In the genomic region with DNA sequence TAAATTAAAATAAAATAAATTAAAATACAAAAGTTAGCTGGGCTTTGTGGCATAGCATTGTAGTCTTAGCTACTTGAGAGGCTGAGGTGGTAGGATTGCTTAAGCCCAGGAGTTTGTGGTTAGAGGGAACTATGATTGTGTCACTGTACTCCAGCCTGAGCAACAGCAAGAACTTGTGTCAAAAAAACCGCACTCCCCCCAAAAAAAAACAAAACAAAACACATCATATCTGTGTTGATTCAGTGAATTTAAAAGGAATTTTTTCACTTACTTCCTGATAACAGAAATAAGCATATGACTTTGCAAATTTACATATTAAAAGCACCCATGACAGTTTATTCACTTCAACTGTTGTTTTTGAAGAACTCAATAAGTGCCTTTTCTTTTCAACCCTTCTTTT, we compare ENCODE assay signal across 1 cellular context.
A peak's percentile ranks its signal among the peaks of the same experiment; 100 is the strongest.
TF ChIP-seq lines count a peak whose summit lies in the region.

No MANE protein-coding gene starts in this region.

TF ChIP-seq in K562, 482 proteins besides CTCF, POLR2A, EP300 and RAD21 (continued from another document and continues in another):
- no peak for TF ChIP-seq PPARD (CRISPR knock-in tag; IDR thresholded peaks at IDR 0.05)
- TF ChIP-seq, protein P1, sequence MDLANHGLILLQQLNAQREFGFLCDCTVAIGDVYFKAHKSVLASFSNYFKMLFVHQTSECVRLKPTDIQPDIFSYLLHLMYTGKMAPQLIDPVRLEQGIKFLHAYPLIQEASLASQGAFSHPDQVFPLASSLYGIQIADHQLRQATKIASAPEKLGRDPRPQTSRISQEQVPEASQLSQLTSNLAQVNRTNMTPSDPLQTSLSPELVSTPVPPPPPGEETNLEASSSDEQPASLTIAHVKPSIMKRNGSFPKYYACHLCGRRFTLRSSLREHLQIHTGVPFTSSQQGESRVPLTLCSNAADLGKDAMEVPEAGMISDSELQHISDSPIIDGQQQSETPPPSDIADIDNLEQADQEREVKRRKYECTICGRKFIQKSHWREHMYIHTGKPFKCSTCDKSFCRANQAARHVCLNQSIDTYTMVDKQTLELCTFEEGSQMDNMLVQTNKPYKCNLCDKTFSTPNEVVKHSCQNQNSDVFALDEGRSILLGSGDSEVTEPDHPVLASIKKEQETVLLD (IDR thresholded peaks at IDR 0.05) = no peak
- TF ChIP-seq SUPT5H (IDR thresholded peaks at IDR 0.05) = no peak
- TF ChIP-seq ZNF282 (CRISPR knock-in tag; IDR thresholded peaks at IDR 0.05) = no peak
- no peak for TF ChIP-seq ZNF584 (CRISPR knock-in tag; IDR thresholded peaks at IDR 0.05; ENCODE audit: low read depth)
- peak; percentile 34; the same call in 1 of the 2 replicates for TF ChIP-seq ARID1B (IDR thresholded peaks at IDR 0.05)
- no peak for TF ChIP-seq MTF1 (CRISPR knock-in tag; IDR thresholded peaks at IDR 0.05; ENCODE audit: borderline replicate concordance)
- no peak for TF ChIP-seq SMARCA4 (IDR thresholded peaks at IDR 0.05)
- no peak for TF ChIP-seq CHD2 (IDR thresholded peaks at IDR 0.05; ENCODE audit: low read depth, low read length)
- no peak for TF ChIP-seq ZNF707 (CRISPR knock-in tag; conservative IDR thresholded peaks at IDR 0.05)
- no peak for TF ChIP-seq ILF3 (IDR thresholded peaks at IDR 0.05; ENCODE audit: borderline replicate concordance)
- TF ChIP-seq DIDO1 (tag; IDR thresholded peaks at IDR 0.05; ENCODE audit: low read depth) = no peak
- TF ChIP-seq ZNF253 (CRISPR knock-in tag; conservative IDR thresholded peaks at IDR 0.05) = no peak
- TF ChIP-seq, protein P2, sequence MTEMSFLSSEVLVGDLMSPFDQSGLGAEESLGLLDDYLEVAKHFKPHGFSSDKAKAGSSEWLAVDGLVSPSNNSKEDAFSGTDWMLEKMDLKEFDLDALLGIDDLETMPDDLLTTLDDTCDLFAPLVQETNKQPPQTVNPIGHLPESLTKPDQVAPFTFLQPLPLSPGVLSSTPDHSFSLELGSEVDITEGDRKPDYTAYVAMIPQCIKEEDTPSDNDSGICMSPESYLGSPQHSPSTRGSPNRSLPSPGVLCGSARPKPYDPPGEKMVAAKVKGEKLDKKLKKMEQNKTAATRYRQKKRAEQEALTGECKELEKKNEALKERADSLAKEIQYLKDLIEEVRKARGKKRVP (CRISPR knock-in tag; IDR thresholded peaks at IDR 0.05) = no peak
- no peak for TF ChIP-seq RBM14 (IDR thresholded peaks at IDR 0.05; ENCODE audit: borderline replicate concordance, insufficient read depth, low read depth, low read length)
- TF ChIP-seq POLR2H (tag; IDR thresholded peaks at IDR 0.05; ENCODE audit: low read depth) = no peak
- no peak for TF ChIP-seq ZBTB8A (IDR thresholded peaks at IDR 0.05; ENCODE audit: partially characterized antibody)
- TF ChIP-seq ZNF217 (CRISPR knock-in tag; IDR thresholded peaks at IDR 0.05) = no peak
- TF ChIP-seq, protein P3, sequence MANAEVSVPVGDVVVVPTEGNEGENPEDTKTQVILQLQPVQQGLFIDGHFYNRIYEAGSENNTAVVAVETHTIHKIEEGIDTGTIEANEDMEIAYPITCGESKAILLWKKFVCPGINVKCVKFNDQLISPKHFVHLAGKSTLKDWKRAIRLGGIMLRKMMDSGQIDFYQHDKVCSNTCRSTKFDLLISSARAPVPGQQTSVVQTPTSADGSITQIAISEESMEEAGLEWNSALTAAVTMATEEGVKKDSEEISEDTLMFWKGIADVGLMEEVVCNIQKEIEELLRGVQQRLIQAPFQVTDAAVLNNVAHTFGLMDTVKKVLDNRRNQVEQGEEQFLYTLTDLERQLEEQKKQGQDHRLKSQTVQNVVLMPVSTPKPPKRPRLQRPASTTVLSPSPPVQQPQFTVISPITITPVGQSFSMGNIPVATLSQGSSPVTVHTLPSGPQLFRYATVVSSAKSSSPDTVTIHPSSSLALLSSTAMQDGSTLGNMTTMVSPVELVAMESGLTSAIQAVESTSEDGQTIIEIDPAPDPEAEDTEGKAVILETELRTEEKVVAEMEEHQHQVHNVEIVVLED (CRISPR knock-in tag; IDR thresholded peaks at IDR 0.05) = no peak
- peak; percentile 19; the same call in 1 of the 2 replicates for TF ChIP-seq NCOR1 (IDR thresholded peaks at IDR 0.05)
- TF ChIP-seq PCBP1 (IDR thresholded peaks at IDR 0.05; ENCODE audit: low read depth, low read length, poor library complexity, severe bottlenecking) = no peak
- TF ChIP-seq, protein P4, sequence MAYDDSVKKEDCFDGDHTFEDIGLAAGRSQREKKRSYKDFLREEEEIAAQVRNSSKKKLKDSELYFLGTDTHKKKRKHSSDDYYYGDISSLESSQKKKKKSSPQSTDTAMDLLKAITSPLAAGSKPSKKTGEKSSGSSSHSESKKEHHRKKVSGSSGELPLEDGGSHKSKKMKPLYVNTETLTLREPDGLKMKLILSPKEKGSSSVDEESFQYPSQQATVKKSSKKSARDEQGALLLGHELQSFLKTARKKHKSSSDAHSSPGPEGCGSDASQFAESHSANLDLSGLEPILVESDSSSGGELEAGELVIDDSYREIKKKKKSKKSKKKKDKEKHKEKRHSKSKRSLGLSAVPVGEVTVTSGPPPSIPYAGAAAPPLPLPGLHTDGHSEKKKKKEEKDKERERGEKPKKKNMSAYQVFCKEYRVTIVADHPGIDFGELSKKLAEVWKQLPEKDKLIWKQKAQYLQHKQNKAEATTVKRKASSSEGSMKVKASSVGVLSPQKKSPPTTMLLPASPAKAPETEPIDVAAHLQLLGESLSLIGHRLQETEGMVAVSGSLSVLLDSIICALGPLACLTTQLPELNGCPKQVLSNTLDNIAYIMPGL (CRISPR knock-in tag; IDR thresholded peaks at IDR 0.05) = no peak
- TF ChIP-seq, protein P5, sequence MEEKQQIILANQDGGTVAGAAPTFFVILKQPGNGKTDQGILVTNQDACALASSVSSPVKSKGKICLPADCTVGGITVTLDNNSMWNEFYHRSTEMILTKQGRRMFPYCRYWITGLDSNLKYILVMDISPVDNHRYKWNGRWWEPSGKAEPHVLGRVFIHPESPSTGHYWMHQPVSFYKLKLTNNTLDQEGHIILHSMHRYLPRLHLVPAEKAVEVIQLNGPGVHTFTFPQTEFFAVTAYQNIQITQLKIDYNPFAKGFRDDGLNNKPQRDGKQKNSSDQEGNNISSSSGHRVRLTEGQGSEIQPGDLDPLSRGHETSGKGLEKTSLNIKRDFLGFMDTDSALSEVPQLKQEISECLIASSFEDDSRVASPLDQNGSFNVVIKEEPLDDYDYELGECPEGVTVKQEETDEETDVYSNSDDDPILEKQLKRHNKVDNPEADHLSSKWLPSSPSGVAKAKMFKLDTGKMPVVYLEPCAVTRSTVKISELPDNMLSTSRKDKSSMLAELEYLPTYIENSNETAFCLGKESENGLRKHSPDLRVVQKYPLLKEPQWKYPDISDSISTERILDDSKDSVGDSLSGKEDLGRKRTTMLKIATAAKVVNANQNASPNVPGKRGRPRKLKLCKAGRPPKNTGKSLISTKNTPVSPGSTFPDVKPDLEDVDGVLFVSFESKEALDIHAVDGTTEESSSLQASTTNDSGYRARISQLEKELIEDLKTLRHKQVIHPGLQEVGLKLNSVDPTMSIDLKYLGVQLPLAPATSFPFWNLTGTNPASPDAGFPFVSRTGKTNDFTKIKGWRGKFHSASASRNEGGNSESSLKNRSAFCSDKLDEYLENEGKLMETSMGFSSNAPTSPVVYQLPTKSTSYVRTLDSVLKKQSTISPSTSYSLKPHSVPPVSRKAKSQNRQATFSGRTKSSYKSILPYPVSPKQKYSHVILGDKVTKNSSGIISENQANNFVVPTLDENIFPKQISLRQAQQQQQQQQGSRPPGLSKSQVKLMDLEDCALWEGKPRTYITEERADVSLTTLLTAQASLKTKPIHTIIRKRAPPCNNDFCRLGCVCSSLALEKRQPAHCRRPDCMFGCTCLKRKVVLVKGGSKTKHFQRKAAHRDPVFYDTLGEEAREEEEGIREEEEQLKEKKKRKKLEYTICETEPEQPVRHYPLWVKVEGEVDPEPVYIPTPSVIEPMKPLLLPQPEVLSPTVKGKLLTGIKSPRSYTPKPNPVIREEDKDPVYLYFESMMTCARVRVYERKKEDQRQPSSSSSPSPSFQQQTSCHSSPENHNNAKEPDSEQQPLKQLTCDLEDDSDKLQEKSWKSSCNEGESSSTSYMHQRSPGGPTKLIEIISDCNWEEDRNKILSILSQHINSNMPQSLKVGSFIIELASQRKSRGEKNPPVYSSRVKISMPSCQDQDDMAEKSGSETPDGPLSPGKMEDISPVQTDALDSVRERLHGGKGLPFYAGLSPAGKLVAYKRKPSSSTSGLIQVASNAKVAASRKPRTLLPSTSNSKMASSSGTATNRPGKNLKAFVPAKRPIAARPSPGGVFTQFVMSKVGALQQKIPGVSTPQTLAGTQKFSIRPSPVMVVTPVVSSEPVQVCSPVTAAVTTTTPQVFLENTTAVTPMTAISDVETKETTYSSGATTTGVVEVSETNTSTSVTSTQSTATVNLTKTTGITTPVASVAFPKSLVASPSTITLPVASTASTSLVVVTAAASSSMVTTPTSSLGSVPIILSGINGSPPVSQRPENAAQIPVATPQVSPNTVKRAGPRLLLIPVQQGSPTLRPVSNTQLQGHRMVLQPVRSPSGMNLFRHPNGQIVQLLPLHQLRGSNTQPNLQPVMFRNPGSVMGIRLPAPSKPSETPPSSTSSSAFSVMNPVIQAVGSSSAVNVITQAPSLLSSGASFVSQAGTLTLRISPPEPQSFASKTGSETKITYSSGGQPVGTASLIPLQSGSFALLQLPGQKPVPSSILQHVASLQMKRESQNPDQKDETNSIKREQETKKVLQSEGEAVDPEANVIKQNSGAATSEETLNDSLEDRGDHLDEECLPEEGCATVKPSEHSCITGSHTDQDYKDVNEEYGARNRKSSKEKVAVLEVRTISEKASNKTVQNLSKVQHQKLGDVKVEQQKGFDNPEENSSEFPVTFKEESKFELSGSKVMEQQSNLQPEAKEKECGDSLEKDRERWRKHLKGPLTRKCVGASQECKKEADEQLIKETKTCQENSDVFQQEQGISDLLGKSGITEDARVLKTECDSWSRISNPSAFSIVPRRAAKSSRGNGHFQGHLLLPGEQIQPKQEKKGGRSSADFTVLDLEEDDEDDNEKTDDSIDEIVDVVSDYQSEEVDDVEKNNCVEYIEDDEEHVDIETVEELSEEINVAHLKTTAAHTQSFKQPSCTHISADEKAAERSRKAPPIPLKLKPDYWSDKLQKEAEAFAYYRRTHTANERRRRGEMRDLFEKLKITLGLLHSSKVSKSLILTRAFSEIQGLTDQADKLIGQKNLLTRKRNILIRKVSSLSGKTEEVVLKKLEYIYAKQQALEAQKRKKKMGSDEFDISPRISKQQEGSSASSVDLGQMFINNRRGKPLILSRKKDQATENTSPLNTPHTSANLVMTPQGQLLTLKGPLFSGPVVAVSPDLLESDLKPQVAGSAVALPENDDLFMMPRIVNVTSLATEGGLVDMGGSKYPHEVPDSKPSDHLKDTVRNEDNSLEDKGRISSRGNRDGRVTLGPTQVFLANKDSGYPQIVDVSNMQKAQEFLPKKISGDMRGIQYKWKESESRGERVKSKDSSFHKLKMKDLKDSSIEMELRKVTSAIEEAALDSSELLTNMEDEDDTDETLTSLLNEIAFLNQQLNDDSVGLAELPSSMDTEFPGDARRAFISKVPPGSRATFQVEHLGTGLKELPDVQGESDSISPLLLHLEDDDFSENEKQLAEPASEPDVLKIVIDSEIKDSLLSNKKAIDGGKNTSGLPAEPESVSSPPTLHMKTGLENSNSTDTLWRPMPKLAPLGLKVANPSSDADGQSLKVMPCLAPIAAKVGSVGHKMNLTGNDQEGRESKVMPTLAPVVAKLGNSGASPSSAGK (IDR thresholded peaks at IDR 0.05) = no peak
- TF ChIP-seq TCF3 (CRISPR knock-in tag; IDR thresholded peaks at IDR 0.05) = peak; percentile 30; the same call in 1 of the 2 replicates
- no peak for TF ChIP-seq ZNF133 (CRISPR knock-in tag; IDR thresholded peaks at IDR 0.05)
- TF ChIP-seq TARDBP (IDR thresholded peaks at IDR 0.05) = no peak
- no peak for TF ChIP-seq POLR2AphosphoS2 (IDR thresholded peaks at IDR 0.05; ENCODE audit: low read length)
- no peak for TF ChIP-seq HDAC6 (IDR thresholded peaks at IDR 0.05; ENCODE audit: low read depth, low read length)
- no peak for TF ChIP-seq NONO (IDR thresholded peaks at IDR 0.05; ENCODE audit: low read depth in 2 of 2, low read length in 1 of 2)
- no peak for TF ChIP-seq SMAD3 (CRISPR knock-in tag; conservative IDR thresholded peaks at IDR 0.05)
- TF ChIP-seq, protein P6, sequence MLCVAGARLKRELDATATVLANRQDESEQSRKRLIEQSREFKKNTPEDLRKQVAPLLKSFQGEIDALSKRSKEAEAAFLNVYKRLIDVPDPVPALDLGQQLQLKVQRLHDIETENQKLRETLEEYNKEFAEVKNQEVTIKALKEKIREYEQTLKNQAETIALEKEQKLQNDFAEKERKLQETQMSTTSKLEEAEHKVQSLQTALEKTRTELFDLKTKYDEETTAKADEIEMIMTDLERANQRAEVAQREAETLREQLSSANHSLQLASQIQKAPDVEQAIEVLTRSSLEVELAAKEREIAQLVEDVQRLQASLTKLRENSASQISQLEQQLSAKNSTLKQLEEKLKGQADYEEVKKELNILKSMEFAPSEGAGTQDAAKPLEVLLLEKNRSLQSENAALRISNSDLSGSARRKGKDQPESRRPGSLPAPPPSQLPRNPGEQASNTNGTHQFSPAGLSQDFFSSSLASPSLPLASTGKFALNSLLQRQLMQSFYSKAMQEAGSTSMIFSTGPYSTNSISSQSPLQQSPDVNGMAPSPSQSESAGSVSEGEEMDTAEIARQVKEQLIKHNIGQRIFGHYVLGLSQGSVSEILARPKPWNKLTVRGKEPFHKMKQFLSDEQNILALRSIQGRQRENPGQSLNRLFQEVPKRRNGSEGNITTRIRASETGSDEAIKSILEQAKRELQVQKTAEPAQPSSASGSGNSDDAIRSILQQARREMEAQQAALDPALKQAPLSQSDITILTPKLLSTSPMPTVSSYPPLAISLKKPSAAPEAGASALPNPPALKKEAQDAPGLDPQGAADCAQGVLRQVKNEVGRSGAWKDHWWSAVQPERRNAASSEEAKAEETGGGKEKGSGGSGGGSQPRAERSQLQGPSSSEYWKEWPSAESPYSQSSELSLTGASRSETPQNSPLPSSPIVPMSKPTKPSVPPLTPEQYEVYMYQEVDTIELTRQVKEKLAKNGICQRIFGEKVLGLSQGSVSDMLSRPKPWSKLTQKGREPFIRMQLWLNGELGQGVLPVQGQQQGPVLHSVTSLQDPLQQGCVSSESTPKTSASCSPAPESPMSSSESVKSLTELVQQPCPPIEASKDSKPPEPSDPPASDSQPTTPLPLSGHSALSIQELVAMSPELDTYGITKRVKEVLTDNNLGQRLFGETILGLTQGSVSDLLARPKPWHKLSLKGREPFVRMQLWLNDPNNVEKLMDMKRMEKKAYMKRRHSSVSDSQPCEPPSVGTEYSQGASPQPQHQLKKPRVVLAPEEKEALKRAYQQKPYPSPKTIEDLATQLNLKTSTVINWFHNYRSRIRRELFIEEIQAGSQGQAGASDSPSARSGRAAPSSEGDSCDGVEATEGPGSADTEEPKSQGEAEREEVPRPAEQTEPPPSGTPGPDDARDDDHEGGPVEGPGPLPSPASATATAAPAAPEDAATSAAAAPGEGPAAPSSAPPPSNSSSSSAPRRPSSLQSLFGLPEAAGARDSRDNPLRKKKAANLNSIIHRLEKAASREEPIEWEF (CRISPR knock-in tag; IDR thresholded peaks at IDR 0.05) = 0 out of 2 replicates have a peak, but pooled peaks have one; percentile 25
- TF ChIP-seq, protein P7, sequence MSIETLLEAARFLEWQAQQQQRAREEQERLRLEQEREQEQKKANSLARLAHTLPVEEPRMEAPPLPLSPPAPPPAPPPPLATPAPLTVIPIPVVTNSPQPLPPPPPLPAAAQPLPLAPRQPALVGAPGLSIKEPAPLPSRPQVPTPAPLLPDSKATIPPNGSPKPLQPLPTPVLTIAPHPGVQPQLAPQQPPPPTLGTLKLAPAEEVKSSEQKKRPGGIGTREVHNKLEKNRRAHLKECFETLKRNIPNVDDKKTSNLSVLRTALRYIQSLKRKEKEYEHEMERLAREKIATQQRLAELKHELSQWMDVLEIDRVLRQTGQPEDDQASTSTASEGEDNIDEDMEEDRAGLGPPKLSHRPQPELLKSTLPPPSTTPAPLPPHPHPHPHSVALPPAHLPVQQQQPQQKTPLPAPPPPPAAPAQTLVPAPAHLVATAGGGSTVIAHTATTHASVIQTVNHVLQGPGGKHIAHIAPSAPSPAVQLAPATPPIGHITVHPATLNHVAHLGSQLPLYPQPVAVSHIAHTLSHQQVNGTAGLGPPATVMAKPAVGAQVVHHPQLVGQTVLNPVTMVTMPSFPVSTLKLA (conservative IDR thresholded peaks at IDR 0.05) = no peak
- no peak for TF ChIP-seq MEIS2 (IDR thresholded peaks at IDR 0.05; ENCODE audit: partially characterized antibody)
- TF ChIP-seq COPS2 (conservative IDR thresholded peaks at IDR 0.05) = no peak
